8 cellular contexts compared by ENCODE assay signal in the genomic region with DNA sequence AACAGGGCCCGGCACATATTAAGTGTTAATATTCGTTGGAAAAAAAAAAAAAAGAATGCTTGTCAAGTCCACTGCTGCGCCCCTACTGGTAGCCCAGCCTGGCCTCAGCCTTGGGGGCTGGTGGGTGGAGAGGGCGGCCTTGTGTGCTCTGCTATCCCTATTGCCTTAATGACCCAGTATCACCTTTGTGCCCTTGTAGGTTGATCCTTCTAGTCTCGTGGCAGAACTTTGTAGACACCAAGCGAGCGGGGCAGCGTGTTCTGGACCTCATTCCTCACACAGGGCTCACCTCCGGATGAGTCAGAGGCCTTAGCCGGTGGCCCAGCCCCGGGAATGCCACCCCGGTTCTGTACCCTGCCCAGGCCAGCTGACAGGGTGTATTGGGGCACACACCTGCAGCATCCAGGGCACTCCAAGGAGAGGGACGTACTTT. TPM values are rescaled to one million over a fixed set of nuclear protein-coding genes. Genes with fewer than 3 reads are reported as not detected.
DNase-seq lines count a peak whose midpoint lies in the region; ATAC-seq and TF ChIP-seq lines count a peak whose summit lies in the region.

No MANE protein-coding gene starts in this region.

- POLR2A ChIA-PET in activated B cell treated with CpG ODN at 0.5 μM for 24 hours (lab: Charles Lee): interaction anchor here (0.6 to 1.6 kb wide), 10 partner anchors 23 to 755 kb away, joined by 3 to 14 read pairs (median 5); a partner anchor contains a TSS

- peak overlapping the region; percentile 79 for H3K4me3 Mint-ChIP-seq in activated B cell treated with CpG ODN at 0.5 μM for 24 hours

- H3K27ac Mint-ChIP-seq in activated B cell treated with CpG ODN at 0.5 μM for 24 hours: peak overlapping the region; percentile 51

- CTCF ChIA-PET in activated B cell treated with CpG ODN at 0.5 μM for 24 hours (lab: Charles Lee): interaction anchor here (1.2 kb wide), 1 partner anchor 73 kb away, joined by 3 read pairs; no protein-coding TSS in a partner anchor

- H3K9me3 Mint-ChIP-seq in activated B cell treated with CpG ODN at 0.5 μM for 24 hours: no peaks in the 10 kb centered on the region

- TF ChIP-seq CTCF in GM13976 (IDR thresholded peaks at IDR 0.05; ENCODE audit: borderline replicate concordance, control extremely low read depth, extremely low read depth, insufficient read depth, missing control alignments): peak; percentile 16
- TF ChIP-seq CTCF in activated B cell treated with CpG ODN at 0.5 μM for 24 hours (IDR thresholded peaks at IDR 0.05): no peak

- in situ Hi-C loops in ACHN (cut with HindIII; ENCODE audit: low pct_ligation_motif_present, low pct_unique_long_range_greater_than_20kb, low sequenced_read_pairs): no loop called here
- in situ Hi-C loops in GM13976 (cut with MboI; ENCODE audit: low sequenced_read_pairs, unreplicated experiment): no loop called here

- DNase-seq in ACHN (peak; percentile 68), GM13976 (ENCODE audit: low spot score) (no peak), activated B cell treated with CpG ODN at 0.5 μM for 24 hours (peak; percentile 23), globus pallidus (ENCODE audit: low spot score) (peak; percentile 29), retina (peak; percentile 63), iPS-NIHi7 (ENCODE audit: extremely low spot score) (no peak), NCI-H2107 treated with DMSO at 0.1 percent for 48 hours (lab: John Stamatoyannopoulos, UW; ENCODE audit: unreplicated experiment) (no peak)

- peaks cover 27% of the 10 kb centered on the region for H3K4me1 Mint-ChIP-seq in activated B cell treated with CpG ODN at 0.5 μM for 24 hours

- no peaks in the 10 kb centered on the region for H3K27me3 Mint-ChIP-seq in activated B cell treated with CpG ODN at 0.5 μM for 24 hours

- ATAC-seq in activated B cell treated with CpG ODN at 0.5 μM for 24 hours (ENCODE audit: low read depth) (no peak), GM18861 (IDR thresholded peaks at IDR 0.05; ENCODE audit: unreplicated experiment) (no peak)

- intact Hi-C loops in activated B cell treated with CpG ODN at 0.5 μM for 24 hours (cut with micrococcal nuclease): loop anchor here (1.0 to 10.0 kb wide), 5 partner anchors 25 to 327 kb away; no protein-coding TSS in a partner anchor

- peaks cover 4% of the 10 kb centered on the region for H3K36me3 Mint-ChIP-seq in activated B cell treated with CpG ODN at 0.5 μM for 24 hours (ENCODE audit: low read depth)

RNA-seq across cellular contexts. Expression of a gene that starts 1.8 kb away (rescaled TPM):
- 21.0 and 23.0 TPM in 2 replicates for total RNA-seq in activated B cell treated with CpG ODN at 0.5 μM for 24 hours

Comparison
In these comparisons a context has a peak if more than half of its experiments do, and no peak if none do; other contexts are left out.
1. DNase-seq: peak in ACHN (single experiment), activated B cell treated with CpG ODN at 0.5 μM for 24 hours (single experiment), globus pallidus (single experiment) and retina (single experiment); none in GM13976 (single experiment), iPS-NIHi7 (single experiment) and NCI-H2107 treated with DMSO at 0.1 percent for 48 hours (single experiment).